13 cellular contexts compared by ENCODE assay signal in the genomic region with DNA sequence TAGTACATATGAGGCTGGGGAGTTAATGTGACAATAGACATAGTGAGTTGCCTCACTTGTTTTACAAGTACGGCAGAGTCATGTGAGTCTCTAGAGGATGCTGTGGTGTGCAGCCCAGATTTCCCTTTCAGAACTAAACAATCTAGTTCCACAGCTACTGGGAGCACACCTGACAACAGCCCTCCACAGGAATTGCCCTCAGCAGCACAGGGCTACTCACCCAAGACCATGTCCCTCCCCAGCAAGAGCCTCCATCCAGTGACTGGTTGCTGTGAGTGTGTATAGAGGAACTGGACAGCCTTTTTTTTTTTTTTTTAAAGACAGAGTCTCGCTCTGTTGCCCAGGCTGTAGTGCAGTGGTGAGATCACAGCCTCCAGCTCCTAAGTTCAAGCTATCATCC. TPM values are rescaled to one million over a fixed set of nuclear protein-coding genes. Genes with fewer than 3 reads are reported as not detected.
DNase-seq lines count a peak whose midpoint lies in the region; ATAC-seq, FAIRE-seq and TF ChIP-seq lines count a peak whose summit lies in the region.
"Had no signal": no experiment of that assay in that cellular context is flagged by ENCODE, and none has a peak within 500 bp of the region (broad histone marks: within the 10 kb centered on the region; RNA-seq: fewer than 3 reads in every experiment).

No MANE protein-coding gene starts in this region.

- H3K4me3 ChIP-seq in pancreas: no peak overlapping the region
- H3K4me3 ChIP-seq: colonic mucosa had no signal

- WGBS in pancreas, 2 donors: 57 to 59% methylated on average over 2 of the region's 2 CpGs

- peaks cover 0 to 5% (median 2%) of the 10 kb centered on the region in 7 donors for H3K9me3 Mint-ChIP-seq in naive B cell
- no peaks in the 10 kb centered on the region for H3K9me3 Mint-ChIP-seq in activated CD8-positive, alpha-beta T cell treated with anti-CD3 and anti-CD28 coated beads for 36 hours
- H3K9me3 Mint-ChIP-seq: activated T-helper 2 cell treated with anti-CD3 and anti-CD28 coated beads, Interferon-gamma antibody, Interleukin-2, Interleukin-4, amounts not matched to agents 10 μg/mL and 5 μg/mL and 100 μg/mL, durations not matched to agents 14 hours and 24 hours and 36 hours had no signal

- intact Hi-C loops in pancreas (cut with DNase I): no loop called here
- intact Hi-C loops in activated CD8-positive, alpha-beta T cell treated with anti-CD3 and anti-CD28 coated beads for 36 hours (cut with micrococcal nuclease): no loop called here

- DNase-seq in naive B cell (peak; percentile 28), pancreas (no peak), NCI-H1105 (lab: John Stamatoyannopoulos, UW) (no peak), SKM-1 treated with dmso at 0.1 percent for 144 hours (lab: John Stamatoyannopoulos, UW; ENCODE audit: unreplicated experiment) (no peak)
- DNase-seq in activated CD8-positive, alpha-beta T cell treated with anti-CD3 and anti-CD28 coated beads for 36 hours: no peak
- DNase-seq: colonic mucosa; DMS153; hypothalamus; stimulated activated CD4-positive, alpha-beta T cell treated with anti-CD3 and anti-CD28 coated beads, Interleukin-2, amount 100 ng/mL, for 24 hours had no signal

- peaks cover 13 to 24% (median 21%) of the 10 kb centered on the region in 3 donors for H3K4me1 Mint-ChIP-seq in naive B cell
- H3K4me1 Mint-ChIP-seq in activated CD8-positive, alpha-beta T cell treated with anti-CD3 and anti-CD28 coated beads for 36 hours (ENCODE audit: low read depth): peaks cover 4% of the 10 kb centered on the region

- no peaks in the 10 kb centered on the region for H3K36me3 Mint-ChIP-seq in naive B cell
- no peaks in the 10 kb centered on the region for H3K36me3 Mint-ChIP-seq in activated CD8-positive, alpha-beta T cell treated with anti-CD3 and anti-CD28 coated beads for 36 hours (ENCODE audit: low read depth)

- TF ChIP-seq CTCF in pancreas (IDR thresholded peaks at IDR 0.05): no peak
- TF ChIP-seq CTCF in activated CD8-positive, alpha-beta T cell treated with anti-CD3 and anti-CD28 coated beads for 36 hours (IDR thresholded peaks at IDR 0.05): no peak

- peak; percentile 35 for ATAC-seq in GM18868 (IDR thresholded peaks at IDR 0.05; ENCODE audit: unreplicated experiment)
- peak; percentile 60 for ATAC-seq in GM21723 (IDR thresholded peaks at IDR 0.05; ENCODE audit: unreplicated experiment)
- peak; percentile 61 for ATAC-seq in HG03354 (IDR thresholded peaks at IDR 0.05; ENCODE audit: poor library complexity, severe bottlenecking, unreplicated experiment)
- peak; percentile 82 to 86 for ATAC-seq in naive B cell (ENCODE audit: low read depth in 2 of 2)
- ATAC-seq in pancreas: no peak
- no peak for ATAC-seq in activated CD8-positive, alpha-beta T cell treated with anti-CD3 and anti-CD28 coated beads for 36 hours

- H3K27me3 Mint-ChIP-seq in naive B cell: no peaks in the 10 kb centered on the region
- H3K27me3 Mint-ChIP-seq in activated CD8-positive, alpha-beta T cell treated with anti-CD3 and anti-CD28 coated beads for 36 hours: no peaks in the 10 kb centered on the region

- peak overlapping the region in 3 of 6 donors; percentile 28 to 43 (median 32) for H3K27ac Mint-ChIP-seq in naive B cell
- H3K27ac Mint-ChIP-seq in activated CD8-positive, alpha-beta T cell treated with anti-CD3 and anti-CD28 coated beads for 36 hours: no peak overlapping the region
- H3K27ac Mint-ChIP-seq: activated T-helper 2 cell treated with anti-CD3 and anti-CD28 coated beads, Interferon-gamma antibody, Interleukin-2, Interleukin-4, amounts not matched to agents 10 μg/mL and 5 μg/mL and 100 μg/mL, durations not matched to agents 14 hours and 24 hours and 36 hours had no signal

- no peak for FAIRE-seq in pancreas (lab: Jason Lieb, UNC)

- H3K4me1 ChIP-seq in pancreas: no peaks in the 10 kb centered on the region
- H3K4me1 ChIP-seq: colonic mucosa had no signal

- POLR2A ChIA-PET in activated CD8-positive, alpha-beta T cell treated with anti-CD3 and anti-CD28 coated beads for 36 hours (lab: Charles Lee): no interaction called here

- no peaks in the 10 kb centered on the region for H3K36me3 ChIP-seq in pancreas
- H3K36me3 ChIP-seq: colonic mucosa had no signal

- no peaks in the 10 kb centered on the region for H3K9me3 ChIP-seq in pancreas
- H3K9me3 ChIP-seq: colonic mucosa had no signal

- peak overlapping the region in 2 of 8 donors; percentile 35 to 50 for H3K4me3 Mint-ChIP-seq in naive B cell
- no peak overlapping the region for H3K4me3 Mint-ChIP-seq in activated CD8-positive, alpha-beta T cell treated with anti-CD3 and anti-CD28 coated beads for 36 hours

- no peaks in the 10 kb centered on the region for H3K27me3 ChIP-seq in pancreas
- H3K27me3 ChIP-seq: colonic mucosa had no signal

- no peak overlapping the region for H3K27ac ChIP-seq in pancreas
- H3K27ac ChIP-seq: colonic mucosa had no signal

- CTCF ChIA-PET in activated CD8-positive, alpha-beta T cell treated with anti-CD3 and anti-CD28 coated beads for 36 hours (lab: Charles Lee): no interaction called here

RNA-seq across cellular contexts. Expression of a gene that starts 40.2 kb away (rescaled TPM):
- 100 to 1,000 TPM; 101 to 162 (median 121) TPM for polyA plus RNA-seq in naive B cell (ENCODE audit: low read depth in 6 of 6)
- 10 to 100 TPM in 1 of 6 donors, 1 to 10 TPM in 5; 3.7 to 11.6 (median 6.0) TPM for total RNA-seq in pancreas
- 1 to 10 TPM; 3.3 to 6.9 TPM for polyA plus RNA-seq in pancreas
- total RNA-seq in activated CD8-positive, alpha-beta T cell treated with anti-CD3 and anti-CD28 coated beads for 36 hours: 10 to 100 TPM; 16.5 to 23.2 TPM

Comparison
In these comparisons a context has a peak if more than half of its experiments do, and no peak if none do; other contexts are left out.
1. ATAC-seq: peak in GM18868 (single experiment), GM21723 (single experiment), HG03354 (single experiment) and naive B cell (2 of 2); none in pancreas (0 of 4) and activated CD8-positive, alpha-beta T cell treated with anti-CD3 and anti-CD28 coated beads for 36 hours (single experiment).